Comparison of ENCODE assay signal across 1 cellular context in the genomic region with DNA sequence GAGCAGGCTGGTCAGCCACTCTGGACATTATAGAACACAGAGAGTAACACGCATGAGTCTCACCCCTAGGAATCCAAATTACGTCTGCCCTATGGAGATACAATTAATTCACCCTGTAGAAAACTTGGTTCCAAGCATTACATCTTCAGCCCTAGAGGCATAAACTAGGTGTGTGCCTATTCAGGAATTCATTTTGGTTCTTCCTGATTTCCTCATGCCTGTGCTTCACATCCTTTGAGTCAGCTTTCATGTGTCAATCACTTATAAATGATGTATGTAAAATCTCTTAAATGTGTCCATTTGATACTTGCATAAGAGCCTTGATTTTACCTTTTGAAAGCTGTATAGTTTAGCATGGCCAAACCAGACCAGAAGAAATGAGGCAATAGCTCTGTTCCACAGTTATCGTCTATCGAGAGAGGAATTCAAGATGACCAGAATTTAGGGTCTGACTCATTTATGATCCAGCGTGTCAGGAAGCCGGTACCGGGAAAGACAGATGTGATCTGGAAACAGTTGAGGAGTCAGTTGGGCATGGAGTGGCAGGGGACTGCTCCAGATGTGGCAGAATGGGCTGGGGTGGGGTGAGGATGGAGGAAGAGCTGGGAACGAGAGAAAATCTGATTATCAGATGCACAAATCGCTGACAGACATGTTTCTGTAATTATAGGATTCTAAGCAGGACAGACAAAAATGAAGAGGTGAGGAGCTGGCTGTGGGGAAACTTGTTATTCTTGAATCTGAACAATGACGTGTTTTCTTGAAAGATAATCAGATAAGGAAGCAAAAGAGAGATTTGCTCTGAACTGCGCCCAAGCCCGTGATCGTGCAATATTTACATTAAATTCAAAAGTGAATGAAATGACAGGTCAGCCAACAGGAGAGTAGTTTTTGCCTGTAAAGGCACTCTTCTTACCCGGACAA.
A peak's percentile ranks its signal among the peaks of the same experiment; 100 is the strongest.
TF ChIP-seq lines count a peak whose summit lies in the region.

No MANE protein-coding gene starts in this region.

TF ChIP-seq in HepG2, 621 proteins besides CTCF, POLR2A, EP300 and RAD21 (continued from another document):
- TF ChIP-seq, protein P1, sequence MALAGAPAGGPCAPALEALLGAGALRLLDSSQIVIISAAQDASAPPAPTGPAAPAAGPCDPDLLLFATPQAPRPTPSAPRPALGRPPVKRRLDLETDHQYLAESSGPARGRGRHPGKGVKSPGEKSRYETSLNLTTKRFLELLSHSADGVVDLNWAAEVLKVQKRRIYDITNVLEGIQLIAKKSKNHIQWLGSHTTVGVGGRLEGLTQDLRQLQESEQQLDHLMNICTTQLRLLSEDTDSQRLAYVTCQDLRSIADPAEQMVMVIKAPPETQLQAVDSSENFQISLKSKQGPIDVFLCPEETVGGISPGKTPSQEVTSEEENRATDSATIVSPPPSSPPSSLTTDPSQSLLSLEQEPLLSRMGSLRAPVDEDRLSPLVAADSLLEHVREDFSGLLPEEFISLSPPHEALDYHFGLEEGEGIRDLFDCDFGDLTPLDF (CRISPR knock-in tag; IDR thresholded peaks at IDR 0.05): no peak
- 0 out of 2 replicates have a peak, but pooled peaks have one; percentile 47 for TF ChIP-seq ZNF747 (CRISPR knock-in tag; IDR thresholded peaks at IDR 0.05; ENCODE audit: borderline replicate concordance)
- TF ChIP-seq, protein P2, sequence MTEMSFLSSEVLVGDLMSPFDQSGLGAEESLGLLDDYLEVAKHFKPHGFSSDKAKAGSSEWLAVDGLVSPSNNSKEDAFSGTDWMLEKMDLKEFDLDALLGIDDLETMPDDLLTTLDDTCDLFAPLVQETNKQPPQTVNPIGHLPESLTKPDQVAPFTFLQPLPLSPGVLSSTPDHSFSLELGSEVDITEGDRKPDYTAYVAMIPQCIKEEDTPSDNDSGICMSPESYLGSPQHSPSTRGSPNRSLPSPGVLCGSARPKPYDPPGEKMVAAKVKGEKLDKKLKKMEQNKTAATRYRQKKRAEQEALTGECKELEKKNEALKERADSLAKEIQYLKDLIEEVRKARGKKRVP (CRISPR knock-in tag; IDR thresholded peaks at IDR 0.05): peak in 1 of 2 experiments; percentile 21; a peak in 1 of 4 replicates
- TF ChIP-seq ZNF441 (CRISPR knock-in tag; IDR thresholded peaks at IDR 0.05; ENCODE audit: borderline replicate concordance): 0 out of 2 replicates have a peak, but pooled peaks have one; percentile 8
- TF ChIP-seq, protein P3, sequence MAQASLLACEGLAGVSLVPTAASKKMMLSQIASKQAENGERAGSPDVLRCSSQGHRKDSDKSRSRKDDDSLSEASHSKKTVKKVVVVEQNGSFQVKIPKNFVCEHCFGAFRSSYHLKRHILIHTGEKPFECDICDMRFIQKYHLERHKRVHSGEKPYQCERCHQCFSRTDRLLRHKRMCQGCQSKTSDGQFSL (CRISPR knock-in tag; IDR thresholded peaks at IDR 0.05): no peak
- TF ChIP-seq TOPORS (CRISPR knock-in tag; IDR thresholded peaks at IDR 0.05): peak; percentile 28; the same call in 1 of the 2 replicates
- TF ChIP-seq ZNF124 (CRISPR knock-in tag; IDR thresholded peaks at IDR 0.05): peak; percentile 1; the same call in 1 of the 2 replicates
- TF ChIP-seq ZNF709 (CRISPR knock-in tag; IDR thresholded peaks at IDR 0.05): peak; percentile 4; the same call in 1 of the 2 replicates
